12 cellular contexts compared by ENCODE assay signal in genomic region chr13:111201304-111201940, GRCh38.
DNase-seq lines count a peak whose midpoint lies in the region; ATAC-seq and TF ChIP-seq lines count a peak whose summit lies in the region.
"Had no signal": no experiment of that assay in that cellular context is flagged by ENCODE, and none has a peak within 500 bp of the region (broad histone marks: within the 10 kb centered on the region; RNA-seq: fewer than 3 reads in every experiment).

No MANE protein-coding gene starts in this region.

- no peak overlapping the region for H3K4me2 ChIP-seq in hepatocyte

- no peaks in the 10 kb centered on the region for H3K9me2 ChIP-seq in hepatocyte (replicated peaks; ENCODE audit: insufficient read depth)

- no peaks in the 10 kb centered on the region for H3K9me3 ChIP-seq in A673 (ENCODE audit: low read depth, low read length, poor library complexity, severe bottlenecking)
- H3K9me3 ChIP-seq in hepatocyte (ENCODE audit: low read depth): no peaks in the 10 kb centered on the region
- H3K9me3 ChIP-seq: adrenal gland had no signal

- 89% methylated on average over 8 of the region's 8 CpGs for WGBS in hepatocyte (ENCODE audit: low lambda C conversion rate, missing lambda C conversion rate)

- H3K4me3 ChIP-seq in A673 (ENCODE audit: low read depth, low read length, poor library complexity, severe bottlenecking) (peak overlapping the region; percentile 2), GM12864 (ENCODE audit: low read depth, low read length) (peak overlapping the region; percentile 12; the same call in 1 of the 2 replicates), hepatocyte (no peak overlapping the region)
- H3K4me3 ChIP-seq: adrenal gland had no signal

- ATAC-seq in HG03439 (IDR thresholded peaks at IDR 0.05; ENCODE audit: unreplicated experiment): no peak

- peaks cover 39% of the 10 kb centered on the region for H3K4me1 ChIP-seq in A673 (ENCODE audit: insufficient read depth, low read length, poor library complexity, severe bottlenecking)
- peaks cover 26% of the 10 kb centered on the region for H3K4me1 ChIP-seq in hepatocyte (ENCODE audit: insufficient read depth)

- TF ChIP-seq CTCF in A673 (conservative IDR thresholded peaks at IDR 0.05; ENCODE audit: low read depth, low read length): no peak
- TF ChIP-seq CTCF in GM12864 (IDR thresholded peaks at IDR 0.05; ENCODE audit: low read depth, low read length, missing control alignments): no peak
- TF ChIP-seq CTCF in hepatocyte (IDR thresholded peaks at IDR 0.05; ENCODE audit: poor library complexity): no peak

- peaks cover 35% of the 10 kb centered on the region for H4K20me1 ChIP-seq in hepatocyte (ENCODE audit: insufficient read depth, poor library complexity, severe bottlenecking)

- no TSS peak for BruUV-seq in A673 (replicated peaks; lab: Mats Ljungman, UMichigan)

- H3K27ac ChIP-seq in A673 (ENCODE audit: low read depth, low read length, poor library complexity, severe bottlenecking) (peak overlapping the region; percentile 82), hepatocyte (peak overlapping the region; percentile 67)

- DNase-seq in A673 (ENCODE audit: low spot score) (no peak), GM12864 (ENCODE audit: low read depth) (no peak), MV-4-11 (lab: John Stamatoyannopoulos, UW) (peak; percentile 30), hepatocyte (ENCODE audit: low spot score) (no peak), NCI-H446 (lab: John Stamatoyannopoulos, UW) (no peak), posterior cingulate gyrus (no peak), hippocampal formation (lab: John Stamatoyannopoulos, UW) (no peak)
- DNase-seq: activated CD4-positive, alpha-beta T cell treated with anti-CD3 and anti-CD28 coated beads for 4 hours; effector CD4-positive, alpha-beta T cell; retina had no signal

- intact Hi-C loops in A673 (cut with micrococcal nuclease; ENCODE audit: unreplicated experiment) (no loop called here), posterior cingulate gyrus (cut with DNase I) (no loop called here)

- CTCF ChIA-PET in A673 (lab: Charles Lee): interaction anchor here (0.6 kb wide), 1 partner anchor 16 kb away, joined by 3 read pairs; no protein-coding TSS in a partner anchor

- H2AFZ ChIP-seq in hepatocyte: no peak overlapping the region

- POLR2A ChIA-PET in A673 (lab: Charles Lee; ENCODE audit: low non-redundant PET): no interaction called here

- H3K36me3 ChIP-seq in A673 (ENCODE audit: insufficient read depth, low read length, poor library complexity, severe bottlenecking) (no peaks in the 10 kb centered on the region), hepatocyte (replicated peaks; ENCODE audit: insufficient read depth, low read depth) (no peaks in the 10 kb centered on the region)
- H3K36me3 ChIP-seq: adrenal gland had no signal

- H3K27me3 ChIP-seq in A673 (replicated peaks; ENCODE audit: insufficient read depth, low read depth, low read length, poor library complexity): no peaks in the 10 kb centered on the region
- H3K27me3 ChIP-seq in hepatocyte: no peaks in the 10 kb centered on the region
- H3K27me3 ChIP-seq: adrenal gland had no signal

- peaks cover 93% of the 10 kb centered on the region for H3K79me2 ChIP-seq in hepatocyte
